In genomic region chr14:60249321-60250251, GRCh38 we compare ENCODE assay signal across 1 cellular context.
TF ChIP-seq lines count a peak whose summit lies in the region.

No MANE protein-coding gene starts in this region.

TF ChIP-seq in HepG2, 621 proteins besides CTCF, POLR2A, EP300 and RAD21 (continued from another document):
- TF ChIP-seq ZNF407 (CRISPR knock-in tag; IDR thresholded peaks at IDR 0.05; ENCODE audit: not compliant biosample characterization) (no peak), FOXA1 (IDR thresholded peaks at IDR 0.05) (no peak), FOXA1 (CRISPR knock-in tag; IDR thresholded peaks at IDR 0.05) (peak; percentile 47)
